Comparison of ENCODE assay signal across 1 cellular context in the genomic region with DNA sequence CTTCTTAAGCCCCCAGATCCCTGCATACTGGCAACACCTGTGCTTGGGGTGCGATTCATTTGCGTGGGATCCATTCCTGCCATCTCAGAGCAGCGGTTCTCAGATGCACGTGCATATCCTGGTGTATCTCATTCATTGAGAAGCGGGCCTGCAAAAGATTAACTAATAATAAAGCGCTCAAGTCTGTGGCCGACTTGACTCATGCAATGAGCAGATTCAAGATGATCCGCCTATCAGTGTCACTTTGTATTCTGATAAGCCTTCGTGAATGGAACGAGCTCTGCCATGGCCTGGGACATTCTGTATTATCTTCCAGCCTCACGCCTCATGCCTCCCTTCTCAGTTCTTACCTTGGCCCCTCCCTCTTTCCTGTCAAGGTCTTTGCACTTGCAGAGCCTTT.
A peak's percentile ranks its signal among the peaks of the same experiment; 100 is the strongest.
TF ChIP-seq lines count a peak whose summit lies in the region.

No MANE protein-coding gene starts in this region.

TF ChIP-seq in K562, 482 proteins besides CTCF, POLR2A, EP300 and RAD21:
- TF ChIP-seq TEAD4 (IDR thresholded peaks at IDR 0.05; ENCODE audit: low read length) (peak; percentile 61), TEAD4 (CRISPR knock-in tag; IDR thresholded peaks at IDR 0.05; ENCODE audit: borderline replicate concordance) (no peak), HDAC3 (IDR thresholded peaks at IDR 0.05; ENCODE audit: borderline replicate concordance, partially characterized antibody) (no peak), TAL1 (IDR thresholded peaks at IDR 0.05) (peak; percentile 62; the same call in 1 of the 2 replicates), TEAD1 (CRISPR knock-in tag; IDR thresholded peaks at IDR 0.05) (no peak), ARID2 (IDR thresholded peaks at IDR 0.05) (no peak), ZFPM2 (CRISPR knock-in tag; IDR thresholded peaks at IDR 0.05) (no peak), ETS2 (tag; IDR thresholded peaks at IDR 0.05; ENCODE audit: borderline replicate concordance, poor library complexity, severe bottlenecking) (no peak), CBFA2T2 (conservative IDR thresholded peaks at IDR 0.05) (peak; percentile 51), HSF4 (CRISPR knock-in tag; IDR thresholded peaks at IDR 0.05; ENCODE audit: borderline replicate concordance) (no peak), PHF20 (IDR thresholded peaks at IDR 0.05; ENCODE audit: partially characterized antibody) (no peak), BHLHE40 (IDR thresholded peaks at IDR 0.05; ENCODE audit: low read length) (peak; percentile 55; the same call in 1 of the 2 replicates), BRCA1 (IDR thresholded peaks at IDR 0.05) (no peak), BRCA1 (CRISPR knock-in tag; IDR thresholded peaks at IDR 0.05) (no peak), KDM4B (IDR thresholded peaks at IDR 0.05; ENCODE audit: borderline replicate concordance in 2 of 2, low read depth in 1 of 2) (no peak), ZNF23 (CRISPR knock-in tag; IDR thresholded peaks at IDR 0.05) (no peak), POU5F1 (IDR thresholded peaks at IDR 0.05; ENCODE audit: borderline replicate concordance, low read depth, low read length, partially characterized antibody) (no peak), GATA2 (CRISPR knock-in tag; IDR thresholded peaks at IDR 0.05) (0 out of 2 replicates have a peak, but pooled peaks have one; percentile 8), CBX1 (IDR thresholded peaks at IDR 0.05; ENCODE audit: low read depth) (no peak), DPF2 (IDR thresholded peaks at IDR 0.05) (peak; percentile 47), PTRF (tag; IDR thresholded peaks at IDR 0.05) (no peak), ASH1L (IDR thresholded peaks at IDR 0.05; ENCODE audit: borderline replicate concordance, low read depth, partially characterized antibody) (no peak), CXXC5 (CRISPR knock-in tag; IDR thresholded peaks at IDR 0.05) (peak; percentile 56), SOX6 (IDR thresholded peaks at IDR 0.05) (peak; percentile 36; the same call in 1 of the 2 replicates), ARID1B (IDR thresholded peaks at IDR 0.05) (peak; percentile 59; the same call in 1 of the 2 replicates), ZNF408 (CRISPR knock-in tag; IDR thresholded peaks at IDR 0.05; ENCODE audit: low read depth) (no peak), TAF7 (tag; IDR thresholded peaks at IDR 0.05) (no peak), CBFA2T3 (IDR thresholded peaks at IDR 0.05) (peak; percentile 77), NCOR1 (IDR thresholded peaks at IDR 0.05) (peak; percentile 27; the same call in 1 of the 2 replicates), RBM14 (IDR thresholded peaks at IDR 0.05; ENCODE audit: borderline replicate concordance, insufficient read depth, low read depth, low read length) (no peak), ZFX (CRISPR knock-in tag; IDR thresholded peaks at IDR 0.05) (peak; percentile 27; the same call in 1 of the 2 replicates), TFAM (CRISPR knock-in tag; conservative IDR thresholded peaks at IDR 0.05) (no peak), RCOR1 (IDR thresholded peaks at IDR 0.05; ENCODE audit: borderline replicate concordance in 1 of 2, low read depth in 2 of 2, low read length in 2 of 2) (peak in 1 of 2 experiments; percentile 71; a peak in 1 of 4 replicates), TCFL5 (CRISPR knock-in tag; conservative IDR thresholded peaks at IDR 0.05) (no peak), L3MBTL2 (IDR thresholded peaks at IDR 0.05) (peak; percentile 84), RAD51 (IDR thresholded peaks at IDR 0.05; ENCODE audit: borderline replicate concordance, low read depth) (no peak), FOSL1 (tag; conservative IDR thresholded peaks at IDR 0.05) (peak; percentile 50; the same call in 1 of the 2 replicates), TCF3 (CRISPR knock-in tag; IDR thresholded peaks at IDR 0.05) (peak; percentile 78), SMARCA4 (IDR thresholded peaks at IDR 0.05) (peak; percentile 38; the same call in 1 of the 2 replicates), SMARCC2 (IDR thresholded peaks at IDR 0.05; ENCODE audit: low read depth) (no peak), POLR2G (IDR thresholded peaks at IDR 0.05; ENCODE audit: low read depth, low read length) (no peak), KLF16 (IDR thresholded peaks at IDR 0.05) (peak; percentile 34; the same call in 1 of the 2 replicates)
- TF ChIP-seq, protein P1, sequence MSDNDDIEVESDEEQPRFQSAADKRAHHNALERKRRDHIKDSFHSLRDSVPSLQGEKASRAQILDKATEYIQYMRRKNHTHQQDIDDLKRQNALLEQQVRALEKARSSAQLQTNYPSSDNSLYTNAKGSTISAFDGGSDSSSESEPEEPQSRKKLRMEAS (CRISPR knock-in tag; IDR thresholded peaks at IDR 0.05): peak; percentile 50; the same call in 1 of the 2 replicates
- TF ChIP-seq, protein P2, sequence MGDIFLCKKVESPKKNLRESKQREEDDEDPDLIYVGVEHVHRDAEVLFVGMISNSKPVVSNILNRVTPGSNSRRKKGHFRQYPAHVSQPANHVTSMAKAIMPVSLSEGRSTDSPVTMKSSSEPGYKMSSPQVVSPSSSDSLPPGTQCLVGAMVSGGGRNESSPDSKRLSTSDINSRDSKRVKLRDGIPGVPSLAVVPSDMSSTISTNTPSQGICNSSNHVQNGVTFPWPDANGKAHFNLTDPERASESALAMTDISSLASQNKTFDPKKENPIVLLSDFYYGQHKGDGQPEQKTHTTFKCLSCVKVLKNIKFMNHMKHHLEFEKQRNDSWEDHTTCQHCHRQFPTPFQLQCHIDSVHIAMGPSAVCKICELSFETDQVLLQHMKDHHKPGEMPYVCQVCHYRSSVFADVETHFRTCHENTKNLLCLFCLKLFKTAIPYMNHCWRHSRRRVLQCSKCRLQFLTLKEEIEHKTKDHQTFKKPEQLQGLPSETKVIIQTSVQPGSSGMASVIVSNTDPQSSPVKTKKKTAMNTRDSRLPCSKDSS (IDR thresholded peaks at IDR 0.05; ENCODE audit: low read depth, partially characterized antibody): no peak
- TF ChIP-seq, protein P3, sequence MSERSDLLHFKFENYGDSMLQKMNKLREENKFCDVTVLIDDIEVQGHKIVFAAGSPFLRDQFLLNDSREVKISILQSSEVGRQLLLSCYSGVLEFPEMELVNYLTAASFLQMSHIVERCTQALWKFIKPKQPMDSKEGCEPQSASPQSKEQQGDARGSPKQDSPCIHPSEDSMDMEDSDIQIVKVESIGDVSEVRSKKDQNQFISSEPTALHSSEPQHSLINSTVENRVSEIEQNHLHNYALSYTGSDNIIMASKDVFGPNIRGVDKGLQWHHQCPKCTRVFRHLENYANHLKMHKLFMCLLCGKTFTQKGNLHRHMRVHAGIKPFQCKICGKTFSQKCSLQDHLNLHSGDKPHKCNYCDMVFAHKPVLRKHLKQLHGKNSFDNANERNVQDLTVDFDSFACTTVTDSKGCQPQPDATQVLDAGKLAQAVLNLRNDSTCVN (CRISPR knock-in tag; IDR thresholded peaks at IDR 0.05): no peak
- TF ChIP-seq, protein P4, sequence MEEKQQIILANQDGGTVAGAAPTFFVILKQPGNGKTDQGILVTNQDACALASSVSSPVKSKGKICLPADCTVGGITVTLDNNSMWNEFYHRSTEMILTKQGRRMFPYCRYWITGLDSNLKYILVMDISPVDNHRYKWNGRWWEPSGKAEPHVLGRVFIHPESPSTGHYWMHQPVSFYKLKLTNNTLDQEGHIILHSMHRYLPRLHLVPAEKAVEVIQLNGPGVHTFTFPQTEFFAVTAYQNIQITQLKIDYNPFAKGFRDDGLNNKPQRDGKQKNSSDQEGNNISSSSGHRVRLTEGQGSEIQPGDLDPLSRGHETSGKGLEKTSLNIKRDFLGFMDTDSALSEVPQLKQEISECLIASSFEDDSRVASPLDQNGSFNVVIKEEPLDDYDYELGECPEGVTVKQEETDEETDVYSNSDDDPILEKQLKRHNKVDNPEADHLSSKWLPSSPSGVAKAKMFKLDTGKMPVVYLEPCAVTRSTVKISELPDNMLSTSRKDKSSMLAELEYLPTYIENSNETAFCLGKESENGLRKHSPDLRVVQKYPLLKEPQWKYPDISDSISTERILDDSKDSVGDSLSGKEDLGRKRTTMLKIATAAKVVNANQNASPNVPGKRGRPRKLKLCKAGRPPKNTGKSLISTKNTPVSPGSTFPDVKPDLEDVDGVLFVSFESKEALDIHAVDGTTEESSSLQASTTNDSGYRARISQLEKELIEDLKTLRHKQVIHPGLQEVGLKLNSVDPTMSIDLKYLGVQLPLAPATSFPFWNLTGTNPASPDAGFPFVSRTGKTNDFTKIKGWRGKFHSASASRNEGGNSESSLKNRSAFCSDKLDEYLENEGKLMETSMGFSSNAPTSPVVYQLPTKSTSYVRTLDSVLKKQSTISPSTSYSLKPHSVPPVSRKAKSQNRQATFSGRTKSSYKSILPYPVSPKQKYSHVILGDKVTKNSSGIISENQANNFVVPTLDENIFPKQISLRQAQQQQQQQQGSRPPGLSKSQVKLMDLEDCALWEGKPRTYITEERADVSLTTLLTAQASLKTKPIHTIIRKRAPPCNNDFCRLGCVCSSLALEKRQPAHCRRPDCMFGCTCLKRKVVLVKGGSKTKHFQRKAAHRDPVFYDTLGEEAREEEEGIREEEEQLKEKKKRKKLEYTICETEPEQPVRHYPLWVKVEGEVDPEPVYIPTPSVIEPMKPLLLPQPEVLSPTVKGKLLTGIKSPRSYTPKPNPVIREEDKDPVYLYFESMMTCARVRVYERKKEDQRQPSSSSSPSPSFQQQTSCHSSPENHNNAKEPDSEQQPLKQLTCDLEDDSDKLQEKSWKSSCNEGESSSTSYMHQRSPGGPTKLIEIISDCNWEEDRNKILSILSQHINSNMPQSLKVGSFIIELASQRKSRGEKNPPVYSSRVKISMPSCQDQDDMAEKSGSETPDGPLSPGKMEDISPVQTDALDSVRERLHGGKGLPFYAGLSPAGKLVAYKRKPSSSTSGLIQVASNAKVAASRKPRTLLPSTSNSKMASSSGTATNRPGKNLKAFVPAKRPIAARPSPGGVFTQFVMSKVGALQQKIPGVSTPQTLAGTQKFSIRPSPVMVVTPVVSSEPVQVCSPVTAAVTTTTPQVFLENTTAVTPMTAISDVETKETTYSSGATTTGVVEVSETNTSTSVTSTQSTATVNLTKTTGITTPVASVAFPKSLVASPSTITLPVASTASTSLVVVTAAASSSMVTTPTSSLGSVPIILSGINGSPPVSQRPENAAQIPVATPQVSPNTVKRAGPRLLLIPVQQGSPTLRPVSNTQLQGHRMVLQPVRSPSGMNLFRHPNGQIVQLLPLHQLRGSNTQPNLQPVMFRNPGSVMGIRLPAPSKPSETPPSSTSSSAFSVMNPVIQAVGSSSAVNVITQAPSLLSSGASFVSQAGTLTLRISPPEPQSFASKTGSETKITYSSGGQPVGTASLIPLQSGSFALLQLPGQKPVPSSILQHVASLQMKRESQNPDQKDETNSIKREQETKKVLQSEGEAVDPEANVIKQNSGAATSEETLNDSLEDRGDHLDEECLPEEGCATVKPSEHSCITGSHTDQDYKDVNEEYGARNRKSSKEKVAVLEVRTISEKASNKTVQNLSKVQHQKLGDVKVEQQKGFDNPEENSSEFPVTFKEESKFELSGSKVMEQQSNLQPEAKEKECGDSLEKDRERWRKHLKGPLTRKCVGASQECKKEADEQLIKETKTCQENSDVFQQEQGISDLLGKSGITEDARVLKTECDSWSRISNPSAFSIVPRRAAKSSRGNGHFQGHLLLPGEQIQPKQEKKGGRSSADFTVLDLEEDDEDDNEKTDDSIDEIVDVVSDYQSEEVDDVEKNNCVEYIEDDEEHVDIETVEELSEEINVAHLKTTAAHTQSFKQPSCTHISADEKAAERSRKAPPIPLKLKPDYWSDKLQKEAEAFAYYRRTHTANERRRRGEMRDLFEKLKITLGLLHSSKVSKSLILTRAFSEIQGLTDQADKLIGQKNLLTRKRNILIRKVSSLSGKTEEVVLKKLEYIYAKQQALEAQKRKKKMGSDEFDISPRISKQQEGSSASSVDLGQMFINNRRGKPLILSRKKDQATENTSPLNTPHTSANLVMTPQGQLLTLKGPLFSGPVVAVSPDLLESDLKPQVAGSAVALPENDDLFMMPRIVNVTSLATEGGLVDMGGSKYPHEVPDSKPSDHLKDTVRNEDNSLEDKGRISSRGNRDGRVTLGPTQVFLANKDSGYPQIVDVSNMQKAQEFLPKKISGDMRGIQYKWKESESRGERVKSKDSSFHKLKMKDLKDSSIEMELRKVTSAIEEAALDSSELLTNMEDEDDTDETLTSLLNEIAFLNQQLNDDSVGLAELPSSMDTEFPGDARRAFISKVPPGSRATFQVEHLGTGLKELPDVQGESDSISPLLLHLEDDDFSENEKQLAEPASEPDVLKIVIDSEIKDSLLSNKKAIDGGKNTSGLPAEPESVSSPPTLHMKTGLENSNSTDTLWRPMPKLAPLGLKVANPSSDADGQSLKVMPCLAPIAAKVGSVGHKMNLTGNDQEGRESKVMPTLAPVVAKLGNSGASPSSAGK (IDR thresholded peaks at IDR 0.05): peak; percentile 50
- TF ChIP-seq, protein P5, sequence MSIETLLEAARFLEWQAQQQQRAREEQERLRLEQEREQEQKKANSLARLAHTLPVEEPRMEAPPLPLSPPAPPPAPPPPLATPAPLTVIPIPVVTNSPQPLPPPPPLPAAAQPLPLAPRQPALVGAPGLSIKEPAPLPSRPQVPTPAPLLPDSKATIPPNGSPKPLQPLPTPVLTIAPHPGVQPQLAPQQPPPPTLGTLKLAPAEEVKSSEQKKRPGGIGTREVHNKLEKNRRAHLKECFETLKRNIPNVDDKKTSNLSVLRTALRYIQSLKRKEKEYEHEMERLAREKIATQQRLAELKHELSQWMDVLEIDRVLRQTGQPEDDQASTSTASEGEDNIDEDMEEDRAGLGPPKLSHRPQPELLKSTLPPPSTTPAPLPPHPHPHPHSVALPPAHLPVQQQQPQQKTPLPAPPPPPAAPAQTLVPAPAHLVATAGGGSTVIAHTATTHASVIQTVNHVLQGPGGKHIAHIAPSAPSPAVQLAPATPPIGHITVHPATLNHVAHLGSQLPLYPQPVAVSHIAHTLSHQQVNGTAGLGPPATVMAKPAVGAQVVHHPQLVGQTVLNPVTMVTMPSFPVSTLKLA (conservative IDR thresholded peaks at IDR 0.05): 0 out of 4 replicates have a peak, but pooled peaks of 1 of the 2 experiments have one; percentile 23
- TF ChIP-seq, protein P6, sequence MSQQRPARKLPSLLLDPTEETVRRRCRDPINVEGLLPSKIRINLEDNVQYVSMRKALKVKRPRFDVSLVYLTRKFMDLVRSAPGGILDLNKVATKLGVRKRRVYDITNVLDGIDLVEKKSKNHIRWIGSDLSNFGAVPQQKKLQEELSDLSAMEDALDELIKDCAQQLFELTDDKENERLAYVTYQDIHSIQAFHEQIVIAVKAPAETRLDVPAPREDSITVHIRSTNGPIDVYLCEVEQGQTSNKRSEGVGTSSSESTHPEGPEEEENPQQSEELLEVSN (IDR thresholded peaks at IDR 0.05; ENCODE audit: borderline replicate concordance in 1 of 2, extremely low read depth in 1 of 2, insufficient read depth in 1 of 2, insufficient read length in 1 of 2, low read depth in 1 of 2, low read length in 1 of 2, poor library complexity in 1 of 2, severe bottlenecking in 1 of 2): peak in 1 of 2 experiments; percentile 11
